8 cellular contexts compared by ENCODE assay signal in the genomic region with DNA sequence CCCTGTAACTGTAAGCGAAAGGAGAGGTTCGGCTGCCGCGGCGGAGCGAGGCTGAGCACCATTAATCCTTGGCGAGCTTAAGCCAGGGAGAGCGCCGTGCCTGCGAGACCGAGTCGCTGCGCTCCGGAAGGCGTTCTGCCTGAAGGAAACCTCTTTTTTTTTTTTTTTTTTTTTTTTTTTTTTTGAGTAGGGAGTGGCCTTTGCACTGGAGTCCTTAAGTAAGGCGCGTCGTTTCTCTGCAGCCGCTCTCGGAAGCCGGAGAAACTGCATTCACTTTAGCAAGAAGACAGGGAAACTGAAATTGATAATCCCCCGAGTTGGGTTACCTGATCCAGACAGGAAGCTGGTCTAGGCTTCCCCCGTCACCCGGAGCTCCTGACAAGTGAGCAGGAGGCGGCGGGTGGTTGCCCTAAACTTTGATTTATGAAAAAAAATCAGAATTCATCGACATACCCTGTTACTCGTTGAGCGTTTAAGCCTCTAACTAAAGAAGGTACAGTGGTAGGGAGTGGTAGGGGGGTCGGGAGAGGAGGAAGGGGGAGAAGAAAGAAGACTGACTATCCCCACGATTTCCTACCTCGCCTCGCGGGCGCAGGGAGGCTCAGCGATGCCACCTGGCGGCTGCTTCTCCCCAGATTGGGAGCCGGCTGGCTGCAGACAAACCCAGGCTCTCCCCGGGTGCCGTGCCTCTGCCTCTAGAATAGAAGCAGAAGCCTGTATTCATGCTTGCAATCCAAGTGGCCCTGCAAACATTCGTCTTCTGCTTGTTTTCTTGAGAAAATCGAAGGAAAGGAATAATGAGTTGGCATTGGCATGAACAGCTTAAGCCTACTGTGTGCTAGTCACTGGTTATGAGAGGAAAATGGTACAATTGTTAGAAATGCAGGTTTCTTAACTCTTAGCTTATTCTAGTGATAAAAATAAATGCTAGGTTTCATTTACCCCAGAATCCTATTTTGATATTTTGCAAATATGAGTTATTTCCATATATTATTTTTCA. TPM values are rescaled to one million over a fixed set of nuclear protein-coding genes. Genes with fewer than 3 reads are reported as not detected.
DNase-seq lines count a peak whose midpoint lies in the region; TF ChIP-seq lines count a peak whose summit lies in the region.

No MANE protein-coding gene starts in this region.

- no peaks in the 10 kb centered on the region for H3K9me2 ChIP-seq in neural cell (ENCODE audit: insufficient read depth, low read length)

- DNase-seq in G401 (ENCODE audit: low spot score): peak; percentile 88
- peak; percentile 42 for DNase-seq in GOT3 (lab: John Stamatoyannopoulos, UW)
- peak; percentile 80 for DNase-seq in LNCaP clone FGC (ENCODE audit: low read depth)
- DNase-seq in RPMI8226: peak; percentile 87
- DNase-seq in activated effector memory CD4-positive, alpha-beta T cell treated with Interleukin-2 at 50 U/mL for 16 hours: peak; percentile 58
- DNase-seq in fibroblast of the conjunctiva (ENCODE audit: low read depth): peak; percentile 82
- DNase-seq in substantia nigra (lab: John Stamatoyannopoulos, UW): peak in 47 of 49 donors; percentile 24 to 91 (median 70)

- TF ChIP-seq CTCF in LNCaP clone FGC (IDR thresholded peaks at IDR 0.05; ENCODE audit: control insufficient read depth, extremely low read depth, insufficient read depth): peak; percentile 91
- TF ChIP-seq CTCF in neural cell (IDR thresholded peaks at IDR 0.05; ENCODE audit: poor library complexity, severe bottlenecking): peak; percentile 96

- H3K4me3 ChIP-seq in LNCaP clone FGC (ENCODE audit: low read depth, low read length) (peak overlapping the region; percentile 55), neural cell (ENCODE audit: low read length) (peak overlapping the region; percentile 77)

- H3F3A ChIP-seq in neural cell (ENCODE audit: insufficient read depth, low read length, poor library complexity, severe bottlenecking): peaks cover 14% of the 10 kb centered on the region

- peak; percentile 49 for TF ChIP-seq EP300 in neural cell (conservative IDR thresholded peaks at IDR 0.05; ENCODE audit: poor library complexity, severe bottlenecking)

- in situ Hi-C loops in G401 (cut with HindIII; ENCODE audit: low sequenced_read_pairs): no loop called here

- H3K4me2 ChIP-seq in neural cell (ENCODE audit: low read length): peak overlapping the region; percentile 86

- H3K27ac ChIP-seq in neural cell (ENCODE audit: low read length) (peak overlapping the region; percentile 100), substantia nigra (ENCODE audit: low read depth, low read length, poor library complexity, severe bottlenecking) (no peak overlapping the region)

- no peaks in the 10 kb centered on the region for H3K9me3 ChIP-seq in neural cell (ENCODE audit: low read length)

- H2AFZ ChIP-seq in neural cell (ENCODE audit: low read depth, low read length): peak overlapping the region; percentile 74

- H3K79me2 ChIP-seq in neural cell (replicated peaks; ENCODE audit: insufficient read depth, low read length): peaks cover 28% of the 10 kb centered on the region

- H3K9ac ChIP-seq in neural cell (ENCODE audit: low read length): peak overlapping the region; percentile 100

- H3K27me3 ChIP-seq in neural cell (ENCODE audit: insufficient read depth, low read depth, low read length): no peaks in the 10 kb centered on the region

- TF ChIP-seq RAD21 in neural cell (conservative IDR thresholded peaks at IDR 0.05): peak; percentile 97

- no peaks in the 10 kb centered on the region for H3K36me3 ChIP-seq in neural cell (ENCODE audit: insufficient read depth, low read length)

- H4K20me1 ChIP-seq in neural cell (ENCODE audit: insufficient read depth): peaks cover 4% of the 10 kb centered on the region

TF ChIP-seq in neural cell, 6 proteins besides CTCF, POLR2A, EP300 and RAD21:
- TF ChIP-seq POLR2AphosphoS5 (IDR thresholded peaks at IDR 0.05) (peak; percentile 75), MXI1 (conservative IDR thresholded peaks at IDR 0.05; ENCODE audit: poor library complexity, severe bottlenecking) (peak; percentile 28), EZH2 (IDR thresholded peaks at IDR 0.05; ENCODE audit: borderline replicate concordance, insufficient read depth, low read length, poor library complexity, severe bottlenecking) (no peak), SMC3 (conservative IDR thresholded peaks at IDR 0.05; ENCODE audit: poor library complexity) (peak; percentile 100), TAF1 (IDR thresholded peaks at IDR 0.05; ENCODE audit: low read depth) (peak; percentile 93)
- TF ChIP-seq, protein P1, sequence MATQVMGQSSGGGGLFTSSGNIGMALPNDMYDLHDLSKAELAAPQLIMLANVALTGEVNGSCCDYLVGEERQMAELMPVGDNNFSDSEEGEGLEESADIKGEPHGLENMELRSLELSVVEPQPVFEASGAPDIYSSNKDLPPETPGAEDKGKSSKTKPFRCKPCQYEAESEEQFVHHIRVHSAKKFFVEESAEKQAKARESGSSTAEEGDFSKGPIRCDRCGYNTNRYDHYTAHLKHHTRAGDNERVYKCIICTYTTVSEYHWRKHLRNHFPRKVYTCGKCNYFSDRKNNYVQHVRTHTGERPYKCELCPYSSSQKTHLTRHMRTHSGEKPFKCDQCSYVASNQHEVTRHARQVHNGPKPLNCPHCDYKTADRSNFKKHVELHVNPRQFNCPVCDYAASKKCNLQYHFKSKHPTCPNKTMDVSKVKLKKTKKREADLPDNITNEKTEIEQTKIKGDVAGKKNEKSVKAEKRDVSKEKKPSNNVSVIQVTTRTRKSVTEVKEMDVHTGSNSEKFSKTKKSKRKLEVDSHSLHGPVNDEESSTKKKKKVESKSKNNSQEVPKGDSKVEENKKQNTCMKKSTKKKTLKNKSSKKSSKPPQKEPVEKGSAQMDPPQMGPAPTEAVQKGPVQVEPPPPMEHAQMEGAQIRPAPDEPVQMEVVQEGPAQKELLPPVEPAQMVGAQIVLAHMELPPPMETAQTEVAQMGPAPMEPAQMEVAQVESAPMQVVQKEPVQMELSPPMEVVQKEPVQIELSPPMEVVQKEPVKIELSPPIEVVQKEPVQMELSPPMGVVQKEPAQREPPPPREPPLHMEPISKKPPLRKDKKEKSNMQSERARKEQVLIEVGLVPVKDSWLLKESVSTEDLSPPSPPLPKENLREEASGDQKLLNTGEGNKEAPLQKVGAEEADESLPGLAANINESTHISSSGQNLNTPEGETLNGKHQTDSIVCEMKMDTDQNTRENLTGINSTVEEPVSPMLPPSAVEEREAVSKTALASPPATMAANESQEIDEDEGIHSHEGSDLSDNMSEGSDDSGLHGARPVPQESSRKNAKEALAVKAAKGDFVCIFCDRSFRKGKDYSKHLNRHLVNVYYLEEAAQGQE (IDR thresholded peaks at IDR 0.05; ENCODE audit: borderline replicate concordance): peak; percentile 96
TF ChIP-seq in neural cell: peak in this region for 5.

RNA-seq across cellular contexts. Expression of gene SOX4, which starts 4.4 kb away (rescaled TPM):
- total RNA-seq in G401 (2014; rRNA removed; shearing (Covaris generic)): 0.17 and 0.25 TPM in 2 replicates
- polyA plus RNA-seq in neural cell: 371 and 394 TPM in 2 replicates
- 742 and 770 TPM in 2 replicates for polyA minus RNA-seq in neural cell
